In the genomic region with DNA sequence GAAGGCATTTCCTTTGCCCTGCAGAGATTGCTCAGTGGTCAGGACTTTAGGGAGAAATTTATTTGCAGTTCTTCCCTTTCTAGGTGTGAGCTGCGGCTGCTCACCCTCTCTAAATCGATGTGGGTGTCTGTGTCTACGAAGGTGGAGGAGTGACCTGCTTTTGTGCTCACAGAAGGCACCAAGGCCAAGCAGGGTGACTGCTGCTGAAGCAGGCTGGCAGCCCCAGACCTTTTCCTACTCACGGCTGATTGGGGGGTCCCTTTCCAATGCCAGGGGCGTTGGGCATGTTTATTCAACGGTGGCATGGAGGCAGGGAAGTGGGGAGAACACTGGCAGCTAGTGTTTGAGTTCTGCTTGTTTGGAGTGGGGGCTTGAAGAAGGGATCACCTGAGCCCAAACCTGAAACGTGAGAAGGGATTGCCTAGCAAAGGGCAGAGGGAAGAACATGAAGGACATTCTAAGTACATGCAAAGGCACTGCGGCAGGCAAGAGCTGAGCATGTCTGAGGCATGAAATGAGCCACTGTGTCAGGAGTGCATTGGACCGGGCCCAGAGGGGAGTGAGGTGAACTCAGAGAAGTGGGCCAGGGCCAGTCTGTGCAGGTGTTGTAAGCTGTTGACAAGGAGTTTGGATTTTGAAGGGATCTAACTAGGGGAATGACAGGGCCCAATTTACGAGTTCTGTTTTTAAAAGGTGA, we compare ENCODE assay signal across 21 cellular contexts.
"Had no signal": no experiment of that assay in that cellular context is flagged by ENCODE, and none has a peak within 500 bp of the region (broad histone marks: within the 10 kb centered on the region; RNA-seq: fewer than 3 reads in every experiment).

No MANE protein-coding gene starts in this region.

- H3K27ac Mint-ChIP-seq: activated naive CD8-positive, alpha-beta T cell treated with anti-CD3 and anti-CD28 coated beads for 36 hours; activated T-helper 2 cell treated with anti-CD3 and anti-CD28 coated beads, Interferon-gamma antibody, Interleukin-2, Interleukin-4, amounts not matched to agents 10 μg/mL and 5 μg/mL and 100 μg/mL, durations not matched to agents 14 hours and 24 hours and 36 hours; natural killer cell; stimulated activated naive B cell treated with anti-CD40 and anti-IgM and Interleukin-4, amounts not matched to agents 10 μg/mL and 1 μg/mL and 100 μg/mL, for 72 hours; T-helper 17 cell had no signal

- H3K27me3 ChIP-seq: dorsolateral prefrontal cortex, esophagus squamous epithelium, gastrocnemius medialis, ovary, right lobe of liver, upper lobe of left lung had no signal

- DNase-seq: activated CD4-positive, alpha-beta T cell treated with anti-CD3 and anti-CD28 coated beads for 4 hours; activated CD4-positive, alpha-beta T cell treated with anti-CD3 and anti-CD28 coated beads, Interleukin-2, amount 50 U/mL, for 48 hours; activated CD4-positive, CD25-positive, alpha-beta regulatory T cell; activated CD8-positive, alpha-beta memory T cell treated with anti-CD3 and anti-CD28 coated beads, Interleukin-2, amount 50 U/mL, for 48 hours; activated naive CD4-positive, alpha-beta T cell treated with Interleukin-2 at 50 U/mL for 16 hours; activated naive CD8-positive, alpha-beta T cell treated with anti-CD3 and anti-CD28 coated beads for 36 hours; activated T-cell treated with anti-CD3 and anti-CD28 coated beads, Interleukin-2, amount 50 U/mL, for 4 hours; dorsolateral prefrontal cortex; esophagus squamous epithelium; gastrocnemius medialis; lower lobe of right lung; natural killer cell; right lobe of liver; small intestine; stimulated activated naive B cell treated with anti-CD40 and anti-IgM and Interleukin-4, amounts not matched to agents 10 μg/mL and 1 μg/mL and 100 μg/mL, for 72 hours; SW 1271; T-helper 17 cell; upper lobe of left lung had no signal

- H3K9me3 Mint-ChIP-seq: activated naive CD8-positive, alpha-beta T cell treated with anti-CD3 and anti-CD28 coated beads for 36 hours; activated T-cell treated with anti-CD3 and anti-CD28 coated beads, Interleukin-2, amount 50 U/mL, for 4 hours; activated T-helper 2 cell treated with anti-CD3 and anti-CD28 coated beads, Interferon-gamma antibody, Interleukin-2, Interleukin-4, amounts not matched to agents 10 μg/mL and 5 μg/mL and 100 μg/mL, durations not matched to agents 14 hours and 24 hours and 36 hours; natural killer cell; stimulated activated naive B cell treated with anti-CD40 and anti-IgM and Interleukin-4, amounts not matched to agents 10 μg/mL and 1 μg/mL and 100 μg/mL, for 72 hours had no signal

- H3K4me1 Mint-ChIP-seq: activated naive CD8-positive, alpha-beta T cell treated with anti-CD3 and anti-CD28 coated beads for 36 hours; natural killer cell; stimulated activated naive B cell treated with anti-CD40 and anti-IgM and Interleukin-4, amounts not matched to agents 10 μg/mL and 1 μg/mL and 100 μg/mL, for 72 hours; T-helper 17 cell had no signal

- H3K4me3 ChIP-seq: dorsolateral prefrontal cortex, esophagus squamous epithelium, gastrocnemius medialis, lower lobe of right lung, ovary, prostate gland, right lobe of liver, upper lobe of left lung had no signal

- H3K27me3 Mint-ChIP-seq: activated naive CD8-positive, alpha-beta T cell treated with anti-CD3 and anti-CD28 coated beads for 36 hours had no signal

- ATAC-seq: activated T-cell treated with anti-CD3 and anti-CD28 coated beads, Interleukin-2, amount 50 U/mL, for 4 hours; gastrocnemius medialis; natural killer cell; right lobe of liver; stimulated activated naive B cell treated with anti-CD40 and anti-IgM and Interleukin-4, amounts not matched to agents 10 μg/mL and 1 μg/mL and 100 μg/mL, for 72 hours; T-helper 17 cell had no signal

- H3K27ac ChIP-seq: esophagus squamous epithelium, gastrocnemius medialis, lower lobe of right lung, ovary, prostate gland, right lobe of liver, upper lobe of left lung had no signal

- H3K4me1 ChIP-seq: gastrocnemius medialis, lower lobe of right lung, prostate gland, right lobe of liver, upper lobe of left lung had no signal

- H3K36me3 ChIP-seq: esophagus squamous epithelium, gastrocnemius medialis, lower lobe of right lung, ovary, prostate gland, right lobe of liver, upper lobe of left lung had no signal

- H3K4me3 Mint-ChIP-seq: activated naive CD8-positive, alpha-beta T cell treated with anti-CD3 and anti-CD28 coated beads for 36 hours; activated T-cell treated with anti-CD3 and anti-CD28 coated beads, Interleukin-2, amount 50 U/mL, for 4 hours; natural killer cell; stimulated activated naive B cell treated with anti-CD40 and anti-IgM and Interleukin-4, amounts not matched to agents 10 μg/mL and 1 μg/mL and 100 μg/mL, for 72 hours; T-helper 17 cell had no signal

- H3K36me3 Mint-ChIP-seq: activated naive CD8-positive, alpha-beta T cell treated with anti-CD3 and anti-CD28 coated beads for 36 hours; natural killer cell; stimulated activated naive B cell treated with anti-CD40 and anti-IgM and Interleukin-4, amounts not matched to agents 10 μg/mL and 1 μg/mL and 100 μg/mL, for 72 hours had no signal
